8 cellular contexts compared by ENCODE assay signal in the genomic region with DNA sequence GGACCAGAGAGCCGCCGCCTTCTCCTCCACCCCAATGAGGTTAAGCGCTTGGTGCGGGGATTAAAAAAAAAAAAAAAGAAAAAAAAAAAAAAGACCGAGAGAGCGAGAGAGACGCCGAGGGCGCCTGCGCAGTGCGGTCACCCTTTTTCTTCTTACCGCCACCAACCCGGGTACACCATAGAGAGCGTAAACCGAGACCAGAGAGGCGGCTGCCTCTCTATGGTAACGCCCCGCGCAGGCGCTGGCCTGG. TPM values are rescaled to one million over a fixed set of nuclear protein-coding genes. Genes with fewer than 3 reads are reported as not detected.
A peak's percentile ranks its signal among the peaks of the same experiment; 100 is the strongest.
DNase-seq lines count a peak whose midpoint lies in the region; ATAC-seq and TF ChIP-seq lines count a peak whose summit lies in the region.

A gene (minus strand): TSS at position 61 of the 250 bp plus-strand sequence. CDS start 43,567 bp downstream, outside the sequence.

- H3K36me3 ChIP-seq in HUES48 (ENCODE audit: control insufficient read depth, insufficient read depth, low read length): 0 out of 2 replicates have a peak, but pooled peaks cover 3% of the 10 kb centered on the region
- no peaks in the 10 kb centered on the region for H3K36me3 ChIP-seq in mucosa of descending colon (ENCODE audit: low read depth)

- H3K4me1 ChIP-seq in HUES48 (ENCODE audit: control insufficient read depth, insufficient read depth, low read length): peaks cover 7% of the 10 kb centered on the region; the same call in 1 of the 2 replicates
- peaks cover 22% of the 10 kb centered on the region for H3K4me1 ChIP-seq in mucosa of descending colon (ENCODE audit: low read depth)

- H3K9me3 ChIP-seq in HUES48 (ENCODE audit: control insufficient read depth, insufficient read depth, low read length): no peaks in the 10 kb centered on the region
- no peaks in the 10 kb centered on the region for H3K9me3 ChIP-seq in mucosa of descending colon

- no peaks in the 10 kb centered on the region for H3K27me3 ChIP-seq in HUES48 (ENCODE audit: control insufficient read depth, insufficient read depth, low read length)

- H3K9ac ChIP-seq in HUES48 (ENCODE audit: low read depth, low read length): peak within 1 kb of the TSS; percentile 61

- H3K27ac ChIP-seq in HUES48 (ENCODE audit: low read depth, low read length) (peak within 1 kb of the TSS; percentile 92), epithelial cell of prostate (peak within 1 kb of the TSS; percentile 91)

- DNase-seq in COR-L47 (lab: John Stamatoyannopoulos, UW) (peak; percentile 94), OCI-M1 (lab: John Stamatoyannopoulos, UW) (peak; percentile 98), epithelial cell of prostate (ENCODE audit: low read depth, low spot score) (peak; percentile 81), mucosa of descending colon (peak; percentile 96 to 98 (median 96))
- DNase-seq in activated T-cell treated with anti-CD3 and anti-CD28 coated beads, Interleukin-2, amount 50 U/mL, for 1 hour: peak; percentile 92
- DNase-seq in stimulated activated CD8-positive, alpha-beta memory T cell treated with anti-CD3 and anti-CD28 coated beads, Interleukin-4, amount 100 ng/mL, for 48 hours: peak; percentile 95

- H3K4me3 ChIP-seq in HUES48 (ENCODE audit: low read depth, low read length): peak within 1 kb of the TSS; percentile 74
- peak within 1 kb of the TSS; percentile 95 for H3K4me3 ChIP-seq in mucosa of descending colon

- ATAC-seq in GM21390 (IDR thresholded peaks at IDR 0.05; ENCODE audit: unreplicated experiment) (peak; percentile 85), mucosa of descending colon (peak; percentile 98)

- TF ChIP-seq CTCF in mucosa of descending colon (IDR thresholded peaks at IDR 0.05): no peak

- intact Hi-C loops in mucosa of descending colon (cut with DNase I, micrococcal nuclease): loop anchor here in 1 of 2 donors (10.0 kb wide), 1 partner anchor 115 kb away; a partner anchor contains a TSS

RNA-seq across cellular contexts. Expression of the gene that starts here (rescaled TPM):
- total RNA-seq in mucosa of descending colon: 10 to 100 TPM; 30.0 to 64.6 (median 35.1) TPM

Comparison
In these comparisons a context has a peak if more than half of its experiments do, and no peak if none do; other contexts are left out.
1. Peak in every context shown above with its lines: DNase-seq, ATAC-seq, H3K4me3 ChIP-seq and H3K27ac ChIP-seq.